Comparison of ENCODE assay signal across 28 cellular contexts in genomic region chr16:5826332-5826731, GRCh38.
"Had no signal": no experiment of that assay in that cellular context is flagged by ENCODE, and none has a peak within 500 bp of the region (broad histone marks: within the 10 kb centered on the region; RNA-seq: fewer than 3 reads in every experiment).

No MANE protein-coding gene starts in this region.

- H2AFZ ChIP-seq: neural progenitor cell, parathyroid adenoma had no signal

- H3K4me2 ChIP-seq: neural progenitor cell, smooth muscle cell had no signal

- H3K36me3 ChIP-seq: neural progenitor cell, neutrophil, ovary, pancreas, prostate gland, right atrium auricular region, right lobe of liver, sigmoid colon, spleen had no signal

- H3K9ac ChIP-seq: neural progenitor cell, parathyroid adenoma had no signal

- H3K27me3 ChIP-seq: neural progenitor cell, neutrophil, ovary, pancreas, right atrium auricular region, right lobe of liver, sigmoid colon, spleen had no signal

- ATAC-seq: naive thymus-derived CD4-positive, alpha-beta T cell; naive thymus-derived CD8-positive, alpha-beta T cell; natural killer cell; natural killer cell treated with Interleukin-12 subunit alpha and Interleukin-12 subunit beta and Interleukin-15 and Interleukin-18, amount 100 ng/mL, for 72 hours; pancreas; psoas muscle; right lobe of liver; sciatic nerve had no signal

- H3K79me2 ChIP-seq: parathyroid adenoma had no signal

- FAIRE-seq: pancreas, small intestine had no signal

- H3K4me1 ChIP-seq: pancreas, parathyroid adenoma, prostate gland, psoas muscle, right atrium auricular region, right lobe of liver, sigmoid colon, spleen had no signal

- H3K9me3 ChIP-seq: neutrophil, ovary, pancreas, prostate gland, psoas muscle, right atrium auricular region, right lobe of liver, sigmoid colon had no signal

- DNase-seq: naive thymus-derived CD4-positive, alpha-beta T cell; naive thymus-derived CD8-positive, alpha-beta T cell; natural killer cell; nephron progenitor cell; nucleus accumbens; occipital lobe; ovary; pancreas; posterior cingulate gyrus; psoas muscle; retina; right lobe of liver; sigmoid colon; small intestine; spleen; stimulated activated CD4-positive, alpha-beta T cell treated with anti-CD3 and anti-CD28 coated beads, Interleukin-12 subunit alpha, Interleukin-12 subunit beta, amount 100 ng/mL, for 4 hours; stimulated activated CD4-positive, alpha-beta T cell treated with anti-CD3 and anti-CD28 coated beads, Interleukin-15, amount 100 ng/mL, for 24 hours; stimulated activated CD4-positive, alpha-beta T cell treated with anti-CD3 and anti-CD28 coated beads, Interleukin-1b, Interleukin-23, amount 100 ng/mL, for 48 hours; stimulated activated CD4-positive, alpha-beta T cell treated with anti-CD3 and anti-CD28 coated beads, Interleukin-2, amount 100 ng/mL, for 24 hours had no signal

- H3K4me3 ChIP-seq: neural progenitor cell, ovary, pancreas, prostate gland, psoas muscle, right atrium auricular region, right lobe of liver, sigmoid colon, skin epidermis, smooth muscle cell, spleen had no signal

- H3K27ac ChIP-seq: neural progenitor cell, neutrophil, ovary, pancreas, parathyroid adenoma, prostate gland, psoas muscle, right atrium auricular region, right lobe of liver, sigmoid colon, skin epidermis, spleen had no signal
